8 cellular contexts compared by ENCODE assay signal in genomic region chr7:55534916-55535636, GRCh38. TPM values are rescaled to one million over a fixed set of nuclear protein-coding genes. Genes with fewer than 3 reads are reported as not detected.
A peak's percentile ranks its signal among the peaks of the same experiment; 100 is the strongest.
DNase-seq lines count a peak whose midpoint lies in the region; ATAC-seq and TF ChIP-seq lines count a peak whose summit lies in the region.

No MANE protein-coding gene starts in this region.

- intact Hi-C loops in ascending aorta (cut with DNase I): no loop called here

- H3K36me3 ChIP-seq in ascending aorta: no peaks in the 10 kb centered on the region

- peak; percentile 1 for ATAC-seq in HG03460 (IDR thresholded peaks at IDR 0.05; ENCODE audit: unreplicated experiment)
- ATAC-seq in esophagus mucosa: no peak
- no peak for ATAC-seq in GM18861 (IDR thresholded peaks at IDR 0.05; ENCODE audit: unreplicated experiment)

- TF ChIP-seq CTCF in GM13977 (IDR thresholded peaks at IDR 0.05; ENCODE audit: extremely low read depth, insufficient read depth, missing control alignments): no peak
- TF ChIP-seq CTCF in ascending aorta (IDR thresholded peaks at IDR 0.05): no peak

- in situ Hi-C loops in GM13977 (cut with MboI; ENCODE audit: low pct_unique_long_range_greater_than_20kb, low sequenced_read_pairs, unreplicated experiment): no loop called here

- DNase-seq in GM13977 (ENCODE audit: low spot score): peak; percentile 57
- no peak for DNase-seq in ascending aorta (ENCODE audit: low spot score in 2 of 2)
- no peak for DNase-seq in NCI-H146 treated with DMSO at 0.1 percent for 48 hours (lab: John Stamatoyannopoulos, UW; ENCODE audit: unreplicated experiment)
- no peak for DNase-seq in SW 1271 (lab: John Stamatoyannopoulos, UW)

- H3K4me3 ChIP-seq in ascending aorta: no peak overlapping the region
- no peak overlapping the region for H3K4me3 ChIP-seq in skin epidermis

- no peaks in the 10 kb centered on the region for H3K9me3 ChIP-seq in ascending aorta

- H3K27ac ChIP-seq in ascending aorta (peak overlapping the region; percentile 33 to 34), skin epidermis (peak overlapping the region in 20 of 21 experiments; percentile 17 to 91 (median 68))

- no peaks in the 10 kb centered on the region for H3K27me3 ChIP-seq in ascending aorta

- peaks cover 4 to 16% of the 10 kb centered on the region in 2 donors for H3K4me1 ChIP-seq in ascending aorta

RNA-seq across cellular contexts. Expression of gene VOPP1, which starts 37.2 kb away (rescaled TPM):
- total RNA-seq in ascending aorta: 78.8 TPM
- 11.1 TPM for total RNA-seq in esophagus mucosa
